24 cellular contexts compared by ENCODE assay signal in genomic region chr15:87212041-87212440, GRCh38.
"Had no signal": no experiment of that assay in that cellular context is flagged by ENCODE, and none has a peak within 500 bp of the region (broad histone marks: within the 10 kb centered on the region; RNA-seq: fewer than 3 reads in every experiment).

No MANE protein-coding gene starts in this region.

- DNase-seq: activated CD4-positive, alpha-beta T cell treated with anti-CD3 and anti-CD28 coated beads, Interleukin-2, amount 10 ng/mL, durations not matched to agents 24 days and 14 days; activated CD4-positive, CD25-positive, alpha-beta regulatory T cell; activated CD8-positive, alpha-beta memory T cell treated with anti-CD3 and anti-CD28 coated beads, Interleukin-2, amount 10 ng/mL, durations not matched to agents 7 days and 5 days; activated CD8-positive, alpha-beta T cell treated with anti-CD3 and anti-CD28 coated beads for 36 hours; activated effector memory CD4-positive, alpha-beta T cell treated with anti-CD3 and anti-CD28 coated beads, Interleukin-2, amount 50 U/mL, for 16 hours; activated naive CD4-positive, alpha-beta T cell treated with anti-CD3 and anti-CD28 coated beads, Interleukin-2, amount 10 ng/mL, durations not matched to agents 7 days and 5 days; activated T-cell treated with anti-CD3 and anti-CD28 coated beads for 4 hours; anterior cingulate cortex; central memory CD4-positive, alpha-beta T cell; foreskin fibroblast; kidney; lower lobe of right lung; mesendoderm; mucosa of descending colon; nucleus accumbens; right lobe of liver; stimulated activated CD4-positive, alpha-beta T cell treated with anti-CD3 and anti-CD28 coated beads, Interleukin-2, amount 100 ng/mL, for 48 hours; stimulated activated CD8-positive, alpha-beta memory T cell treated with anti-CD3 and anti-CD28 coated beads, Interleukin-4, amount 100 ng/mL, for 48 hours; stimulated activated naive B cell treated with anti-CD40 and anti-IgM and Interleukin-4, amounts not matched to agents 10 μg/mL and 1 μg/mL and 100 μg/mL, for 72 hours; T-helper 9 cell; testis had no signal

- H3K4me3 ChIP-seq: lower lobe of right lung, mucosa of descending colon, right lobe of liver, testis, vagina had no signal

- H3K4me1 ChIP-seq: lower lobe of right lung, right lobe of liver, testis, vagina had no signal

- H3K27ac ChIP-seq: lower lobe of right lung, right lobe of liver, testis, vagina had no signal

- H3K27ac Mint-ChIP-seq: activated CD4-positive, alpha-beta T cell treated with anti-CD3 and anti-CD28 coated beads, Interleukin-2, amount 10 ng/mL, durations not matched to agents 24 days and 14 days; activated CD8-positive, alpha-beta memory T cell treated with anti-CD3 and anti-CD28 coated beads, Interleukin-2, amount 10 ng/mL, durations not matched to agents 7 days and 5 days; activated CD8-positive, alpha-beta T cell treated with anti-CD3 and anti-CD28 coated beads for 36 hours; activated naive CD4-positive, alpha-beta T cell treated with anti-CD3 and anti-CD28 coated beads, Interleukin-2, amount 10 ng/mL, durations not matched to agents 7 days and 5 days; stimulated activated naive B cell treated with anti-CD40 and anti-IgM and Interleukin-4, amounts not matched to agents 10 μg/mL and 1 μg/mL and 100 μg/mL, for 72 hours; type B pancreatic cell had no signal

- H3K4me1 Mint-ChIP-seq: activated CD4-positive, alpha-beta T cell treated with anti-CD3 and anti-CD28 coated beads, Interleukin-2, amount 10 ng/mL, durations not matched to agents 24 days and 14 days; activated CD8-positive, alpha-beta memory T cell treated with anti-CD3 and anti-CD28 coated beads, Interleukin-2, amount 10 ng/mL, durations not matched to agents 7 days and 5 days; activated naive CD4-positive, alpha-beta T cell treated with anti-CD3 and anti-CD28 coated beads, Interleukin-2, amount 10 ng/mL, durations not matched to agents 7 days and 5 days; stimulated activated naive B cell treated with anti-CD40 and anti-IgM and Interleukin-4, amounts not matched to agents 10 μg/mL and 1 μg/mL and 100 μg/mL, for 72 hours had no signal

- ATAC-seq: activated CD8-positive, alpha-beta memory T cell treated with anti-CD3 and anti-CD28 coated beads, Interleukin-2, amount 10 ng/mL, durations not matched to agents 7 days and 5 days; activated CD8-positive, alpha-beta T cell treated with anti-CD3 and anti-CD28 coated beads for 36 hours; left lobe of liver; lower lobe of right lung; mucosa of descending colon; right lobe of liver; stimulated activated naive B cell treated with anti-CD40 and anti-IgM and Interleukin-4, amounts not matched to agents 10 μg/mL and 1 μg/mL and 100 μg/mL, for 72 hours had no signal

- H3K27me3 Mint-ChIP-seq: activated CD4-positive, alpha-beta T cell treated with anti-CD3 and anti-CD28 coated beads, Interleukin-2, amount 10 ng/mL, durations not matched to agents 24 days and 14 days; activated CD8-positive, alpha-beta memory T cell treated with anti-CD3 and anti-CD28 coated beads, Interleukin-2, amount 10 ng/mL, durations not matched to agents 7 days and 5 days; activated CD8-positive, alpha-beta T cell treated with anti-CD3 and anti-CD28 coated beads for 36 hours; activated naive CD4-positive, alpha-beta T cell treated with anti-CD3 and anti-CD28 coated beads, Interleukin-2, amount 10 ng/mL, durations not matched to agents 7 days and 5 days; stimulated activated naive B cell treated with anti-CD40 and anti-IgM and Interleukin-4, amounts not matched to agents 10 μg/mL and 1 μg/mL and 100 μg/mL, for 72 hours had no signal

- H3K9me3 Mint-ChIP-seq: activated CD4-positive, alpha-beta T cell treated with anti-CD3 and anti-CD28 coated beads, Interleukin-2, amount 10 ng/mL, durations not matched to agents 24 days and 14 days had no signal

- H3K36me3 Mint-ChIP-seq: activated CD8-positive, alpha-beta memory T cell treated with anti-CD3 and anti-CD28 coated beads, Interleukin-2, amount 10 ng/mL, durations not matched to agents 7 days and 5 days; activated naive CD4-positive, alpha-beta T cell treated with anti-CD3 and anti-CD28 coated beads, Interleukin-2, amount 10 ng/mL, durations not matched to agents 7 days and 5 days; stimulated activated naive B cell treated with anti-CD40 and anti-IgM and Interleukin-4, amounts not matched to agents 10 μg/mL and 1 μg/mL and 100 μg/mL, for 72 hours; type B pancreatic cell had no signal

- H3K27me3 ChIP-seq: right lobe of liver, testis, vagina had no signal

- H3K36me3 ChIP-seq: lower lobe of right lung, right lobe of liver, vagina had no signal

- H3K9me3 ChIP-seq: lower lobe of right lung, right lobe of liver, testis, vagina had no signal

- H3K4me3 Mint-ChIP-seq: activated CD4-positive, alpha-beta T cell treated with anti-CD3 and anti-CD28 coated beads, Interleukin-2, amount 10 ng/mL, durations not matched to agents 24 days and 14 days; activated CD8-positive, alpha-beta memory T cell treated with anti-CD3 and anti-CD28 coated beads, Interleukin-2, amount 10 ng/mL, durations not matched to agents 7 days and 5 days; activated CD8-positive, alpha-beta T cell treated with anti-CD3 and anti-CD28 coated beads for 36 hours; activated naive CD4-positive, alpha-beta T cell treated with anti-CD3 and anti-CD28 coated beads, Interleukin-2, amount 10 ng/mL, durations not matched to agents 7 days and 5 days; stimulated activated naive B cell treated with anti-CD40 and anti-IgM and Interleukin-4, amounts not matched to agents 10 μg/mL and 1 μg/mL and 100 μg/mL, for 72 hours; type B pancreatic cell had no signal
